ENCODE assay signal across 10 cellular contexts in genomic region chr12:30417697-30418231, GRCh38.
A peak's percentile ranks its signal among the peaks of the same experiment; 100 is the strongest.
DNase-seq lines count a peak whose midpoint lies in the region; FAIRE-seq lines count a peak whose summit lies in the region.
"Had no signal": no experiment of that assay in that cellular context is flagged by ENCODE, and none has a peak within 500 bp of the region (broad histone marks: within the 10 kb centered on the region; RNA-seq: fewer than 3 reads in every experiment).

No MANE protein-coding gene starts in this region.

- no peak overlapping the region for H4K5ac ChIP-seq in mesendoderm (ENCODE audit: low read length)

- no peaks in the 10 kb centered on the region for H3K4me1 ChIP-seq in mesendoderm (ENCODE audit: control insufficient read depth, low read depth, low read length)
- no peaks in the 10 kb centered on the region for H3K4me1 ChIP-seq in CD8-positive, alpha-beta memory T cell (ENCODE audit: insufficient read depth, low read length)

- no peak overlapping the region for H2BK5ac ChIP-seq in mesendoderm (ENCODE audit: low read length)

- H3K79me1 ChIP-seq in mesendoderm (ENCODE audit: low read length) = no peaks in the 10 kb centered on the region

- H3K79me2 ChIP-seq in mesendoderm (ENCODE audit: control insufficient read depth, insufficient read depth, low read length) = no peaks in the 10 kb centered on the region

- H2AK5ac ChIP-seq in mesendoderm (ENCODE audit: low read length) = no peak overlapping the region

- no peak overlapping the region for H3K18ac ChIP-seq in mesendoderm (ENCODE audit: low read length)

- DNase-seq in AG20443 (ENCODE audit: low spot score) (peak; percentile 84), LHCN-M2 (ENCODE audit: low read depth) (peak; percentile 99), caudate nucleus (lab: John Stamatoyannopoulos, UW) (peak in 32 of 61 donors; percentile 4 to 87 (median 28)), mesendoderm (peak; percentile 42), GM19239 (ENCODE audit: insufficient read length, low spot score) (no peak), NCI-H2081 (lab: John Stamatoyannopoulos, UW) (no peak), medulla oblongata (ENCODE audit: extremely low spot score) (no peak)
- DNase-seq in CD8-positive, alpha-beta memory T cell = no peak
- DNase-seq: NCI-H2029 had no signal

- H3K27ac ChIP-seq in caudate nucleus (ENCODE audit: low read depth, low read length) (peak overlapping the region; percentile 75), mesendoderm (ENCODE audit: low read depth, low read length) (no peak overlapping the region)
- no peak overlapping the region for H3K27ac ChIP-seq in CD8-positive, alpha-beta memory T cell (ENCODE audit: low read depth, low read length)

- no peaks in the 10 kb centered on the region for H3K9me3 ChIP-seq in CD8-positive, alpha-beta memory T cell (ENCODE audit: low read length)

- peak overlapping the region in 1 of 8 donors; percentile 5 for H3K27ac Mint-ChIP-seq in CD8-positive, alpha-beta memory T cell

- H3K4me3 ChIP-seq in mesendoderm (ENCODE audit: low read length) = no peak overlapping the region
- no peak overlapping the region for H3K4me3 ChIP-seq in CD8-positive, alpha-beta memory T cell (ENCODE audit: low read length)

- H2BK120ac ChIP-seq in mesendoderm (ENCODE audit: low read depth, low read length) = no peak overlapping the region

- H3K9me3 Mint-ChIP-seq in CD8-positive, alpha-beta memory T cell = peaks cover 0 to 8% (median 0%) of the 10 kb centered on the region in 5 donors

- H3K27me3 ChIP-seq in mesendoderm (ENCODE audit: insufficient read depth, low read length, poor library complexity) = no peaks in the 10 kb centered on the region
- H3K27me3 ChIP-seq in CD8-positive, alpha-beta memory T cell (ENCODE audit: insufficient read depth, low read length, poor library complexity, severe bottlenecking) = no peaks in the 10 kb centered on the region

- no peak overlapping the region for H2BK15ac ChIP-seq in mesendoderm (replicated peaks; ENCODE audit: low read depth)

- H3K4me3 Mint-ChIP-seq in CD8-positive, alpha-beta memory T cell = no peak overlapping the region

- H3K4me2 ChIP-seq in mesendoderm (ENCODE audit: low read length) = no peak overlapping the region

- POLR2A ChIA-PET in CD8-positive, alpha-beta memory T cell (lab: Charles Lee) = no interaction called here

- H3K23ac ChIP-seq in mesendoderm (ENCODE audit: low read length) = no peak overlapping the region

- H3K27me3 Mint-ChIP-seq in CD8-positive, alpha-beta memory T cell = peaks cover 0 to 3% of the 10 kb centered on the region in 2 donors

- CTCF ChIA-PET in CD8-positive, alpha-beta memory T cell (lab: Charles Lee) = no interaction called here

- H3K4me1 Mint-ChIP-seq in CD8-positive, alpha-beta memory T cell = no peaks in the 10 kb centered on the region

- H4K8ac ChIP-seq in mesendoderm (ENCODE audit: low read depth, low read length) = no peak overlapping the region

- H3K4ac ChIP-seq in mesendoderm (ENCODE audit: low read depth, low read length) = no peak overlapping the region

- H3K36me3 ChIP-seq in mesendoderm (ENCODE audit: control insufficient read depth, insufficient read depth, low read length) = no peaks in the 10 kb centered on the region
- no peaks in the 10 kb centered on the region for H3K36me3 ChIP-seq in CD8-positive, alpha-beta memory T cell (ENCODE audit: insufficient read depth, low read length)

- no peak overlapping the region for H3K9ac ChIP-seq in mesendoderm (ENCODE audit: low read length)

- H3K56ac ChIP-seq in mesendoderm (ENCODE audit: low read length) = no peak overlapping the region

- WGBS in mesendoderm (ENCODE audit: extremely low coverage, insufficient coverage, low lambda C conversion rate) = no CpG with 5 or more reads among the region's 5 CpGs

- H3K36me3 Mint-ChIP-seq in CD8-positive, alpha-beta memory T cell = no peaks in the 10 kb centered on the region

- no peak for FAIRE-seq in GM19239 (lab: Jason Lieb, UNC)
- FAIRE-seq: H1 had no signal

Comparison
In these comparisons a context has a peak if more than half of its experiments do, and no peak if none do; other contexts are left out.
1. DNase-seq: peak in AG20443 (single experiment), LHCN-M2 (single experiment), caudate nucleus (32 of 61) and mesendoderm (single experiment); none in GM19239 (single experiment), NCI-H2081 (0 of 2), medulla oblongata (single experiment) and CD8-positive, alpha-beta memory T cell (0 of 5).